1 cellular context compared by ENCODE assay signal in genomic region chr11:10808553-10809372, GRCh38.
TF ChIP-seq lines count a peak whose summit lies in the region.

Gene EIF4G2, minus strand, starts transcription at chr11:10808926.

TF ChIP-seq in HepG2, 621 proteins besides CTCF, POLR2A, EP300 and RAD21 (continued from another document and continues in another):
- TF ChIP-seq ZBTB39 (CRISPR knock-in tag; IDR thresholded peaks at IDR 0.05) (peak; percentile 39; the same call in 1 of the 2 replicates), PCBP2 (optimal IDR thresholded peaks at IDR 0.05; ENCODE audit: low read depth, low read length, poor library complexity, severe bottlenecking) (peak; percentile 81), ZNF296 (CRISPR knock-in tag; conservative IDR thresholded peaks at IDR 0.05) (no peak), CENPT (CRISPR knock-in tag; IDR thresholded peaks at IDR 0.05; ENCODE audit: low read depth) (no peak), RXRB (CRISPR knock-in tag; IDR thresholded peaks at IDR 0.05; ENCODE audit: borderline replicate concordance) (peak; percentile 66), ZSCAN21 (CRISPR knock-in tag; IDR thresholded peaks at IDR 0.05; ENCODE audit: borderline replicate concordance) (peak; percentile 68; the same call in 1 of the 2 replicates), ZNF224 (CRISPR knock-in tag; IDR thresholded peaks at IDR 0.05) (no peak), ATF2 (CRISPR knock-in tag; IDR thresholded peaks at IDR 0.05) (peak; percentile 66), NFYC (CRISPR knock-in tag; IDR thresholded peaks at IDR 0.05) (peak; percentile 88), ZNF709 (CRISPR knock-in tag; IDR thresholded peaks at IDR 0.05) (peak; percentile 82; the same call in 1 of the 2 replicates), SPEN (CRISPR knock-in tag; IDR thresholded peaks at IDR 0.05; ENCODE audit: low read depth) (peak; percentile 82), ZNF619 (CRISPR knock-in tag; IDR thresholded peaks at IDR 0.05) (no peak; the same call in 1 of the 2 replicates), ZC3H13 (CRISPR knock-in tag; IDR thresholded peaks at IDR 0.05) (peak; percentile 80; the same call in 1 of the 2 replicates), SIN3A (IDR thresholded peaks at IDR 0.05; ENCODE audit: borderline replicate concordance, low read depth, low read length) (peak; percentile 90; the same call in 1 of the 2 replicates), PHF20 (CRISPR knock-in tag; IDR thresholded peaks at IDR 0.05) (peak; percentile 66), KDM5A (IDR thresholded peaks at IDR 0.05; ENCODE audit: borderline replicate concordance, low read length) (peak; percentile 65; the same call in 1 of the 2 replicates), GTF3A (CRISPR knock-in tag; conservative IDR thresholded peaks at IDR 0.05) (peak; percentile 38; the same call in 1 of the 2 replicates), YEATS4 (CRISPR knock-in tag; IDR thresholded peaks at IDR 0.05; ENCODE audit: borderline replicate concordance) (peak; percentile 87), HNRNPLL (IDR thresholded peaks at IDR 0.05; ENCODE audit: low read depth, low read length, poor library complexity, severe bottlenecking) (peak; percentile 100), SMAD3 (CRISPR knock-in tag; IDR thresholded peaks at IDR 0.05) (peak; percentile 84; the same call in 1 of the 2 replicates), ATF5 (CRISPR knock-in tag; IDR thresholded peaks at IDR 0.05; ENCODE audit: low read depth) (no peak; the same call in 1 of the 2 replicates), MED13 (CRISPR knock-in tag; IDR thresholded peaks at IDR 0.05) (peak; percentile 32), ZNF274 (CRISPR knock-in tag; IDR thresholded peaks at IDR 0.05) (0 out of 2 replicates have a peak, but pooled peaks have one; percentile 46), TBX2 (CRISPR knock-in tag; IDR thresholded peaks at IDR 0.05; ENCODE audit: borderline replicate concordance) (peak; percentile 30), REST (IDR thresholded peaks at IDR 0.05; ENCODE audit: borderline replicate concordance in 1 of 2, low read depth in 1 of 2, low read length in 2 of 2) (peak in 1 of 2 experiments; percentile 59; a peak in 1 of 4 replicates), JUNB (CRISPR knock-in tag; IDR thresholded peaks at IDR 0.05; ENCODE audit: borderline replicate concordance) (peak; percentile 53; the same call in 1 of the 2 replicates), PRMT3 (CRISPR knock-in tag; IDR thresholded peaks at IDR 0.05; ENCODE audit: borderline replicate concordance, low read depth) (0 out of 2 replicates have a peak, but pooled peaks have one; percentile 53), HNF1B (CRISPR knock-in tag; IDR thresholded peaks at IDR 0.05) (peak; percentile 69; the same call in 1 of the 2 replicates), PHF8 (CRISPR knock-in tag; IDR thresholded peaks at IDR 0.05) (peak; percentile 83), RFXAP (CRISPR knock-in tag; IDR thresholded peaks at IDR 0.05; ENCODE audit: borderline replicate concordance) (peak; percentile 89), NPAS2 (CRISPR knock-in tag; IDR thresholded peaks at IDR 0.05; ENCODE audit: borderline replicate concordance) (no peak), PCBP1 (IDR thresholded peaks at IDR 0.05; ENCODE audit: borderline replicate concordance, low read depth, low read length) (peak; percentile 90; the same call in 1 of the 2 replicates), CEBPG (CRISPR knock-in tag; IDR thresholded peaks at IDR 0.05) (peak; percentile 24; the same call in 1 of the 2 replicates), KAT8 (CRISPR knock-in tag; IDR thresholded peaks at IDR 0.05) (peak; percentile 97), ZSCAN30 (CRISPR knock-in tag; IDR thresholded peaks at IDR 0.05) (peak; percentile 71; the same call in 1 of the 2 replicates), FOXK1 (CRISPR knock-in tag; IDR thresholded peaks at IDR 0.05; ENCODE audit: borderline replicate concordance, low read depth) (peak; percentile 24; the same call in 1 of the 2 replicates), MTA1 (CRISPR knock-in tag; IDR thresholded peaks at IDR 0.05; ENCODE audit: borderline replicate concordance) (0 out of 2 replicates have a peak, but pooled peaks have one; percentile 18), GLI4 (CRISPR knock-in tag; IDR thresholded peaks at IDR 0.05; ENCODE audit: borderline replicate concordance) (no peak), ZNF205 (CRISPR knock-in tag; IDR thresholded peaks at IDR 0.05) (peak; percentile 76; the same call in 1 of the 2 replicates), HDAC2 (CRISPR knock-in tag; IDR thresholded peaks at IDR 0.05) (peak; percentile 30; the same call in 1 of the 2 replicates), ZNF317 (CRISPR knock-in tag; IDR thresholded peaks at IDR 0.05) (0 out of 2 replicates have a peak, but pooled peaks have one; percentile 55), ZNF747 (CRISPR knock-in tag; IDR thresholded peaks at IDR 0.05; ENCODE audit: borderline replicate concordance) (no peak; the same call in 1 of the 2 replicates), ZNF777 (CRISPR knock-in tag; IDR thresholded peaks at IDR 0.05) (peak; percentile 2; the same call in 1 of the 2 replicates), SP1 (IDR thresholded peaks at IDR 0.05) (no peak), SP1 (CRISPR knock-in tag; IDR thresholded peaks at IDR 0.05) (peak; percentile 70), ZNF883 (CRISPR knock-in tag; IDR thresholded peaks at IDR 0.05; ENCODE audit: not compliant biosample characterization) (no peak)
- TF ChIP-seq, protein P1, sequence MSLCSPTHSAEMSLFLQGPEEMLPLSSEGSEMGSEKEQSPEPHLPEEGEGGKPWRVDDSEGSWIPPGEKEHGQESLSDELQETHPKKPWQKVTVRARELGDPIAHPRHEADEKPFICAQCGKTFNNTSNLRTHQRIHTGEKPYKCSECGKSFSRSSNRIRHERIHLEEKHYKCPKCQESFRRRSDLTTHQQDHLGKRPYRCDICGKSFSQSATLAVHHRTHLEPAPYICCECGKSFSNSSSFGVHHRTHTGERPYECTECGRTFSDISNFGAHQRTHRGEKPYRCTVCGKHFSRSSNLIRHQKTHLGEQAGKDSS (CRISPR knock-in tag; IDR thresholded peaks at IDR 0.05; ENCODE audit: borderline replicate concordance, low read depth) = peak; percentile 91
- TF ChIP-seq, protein P2, sequence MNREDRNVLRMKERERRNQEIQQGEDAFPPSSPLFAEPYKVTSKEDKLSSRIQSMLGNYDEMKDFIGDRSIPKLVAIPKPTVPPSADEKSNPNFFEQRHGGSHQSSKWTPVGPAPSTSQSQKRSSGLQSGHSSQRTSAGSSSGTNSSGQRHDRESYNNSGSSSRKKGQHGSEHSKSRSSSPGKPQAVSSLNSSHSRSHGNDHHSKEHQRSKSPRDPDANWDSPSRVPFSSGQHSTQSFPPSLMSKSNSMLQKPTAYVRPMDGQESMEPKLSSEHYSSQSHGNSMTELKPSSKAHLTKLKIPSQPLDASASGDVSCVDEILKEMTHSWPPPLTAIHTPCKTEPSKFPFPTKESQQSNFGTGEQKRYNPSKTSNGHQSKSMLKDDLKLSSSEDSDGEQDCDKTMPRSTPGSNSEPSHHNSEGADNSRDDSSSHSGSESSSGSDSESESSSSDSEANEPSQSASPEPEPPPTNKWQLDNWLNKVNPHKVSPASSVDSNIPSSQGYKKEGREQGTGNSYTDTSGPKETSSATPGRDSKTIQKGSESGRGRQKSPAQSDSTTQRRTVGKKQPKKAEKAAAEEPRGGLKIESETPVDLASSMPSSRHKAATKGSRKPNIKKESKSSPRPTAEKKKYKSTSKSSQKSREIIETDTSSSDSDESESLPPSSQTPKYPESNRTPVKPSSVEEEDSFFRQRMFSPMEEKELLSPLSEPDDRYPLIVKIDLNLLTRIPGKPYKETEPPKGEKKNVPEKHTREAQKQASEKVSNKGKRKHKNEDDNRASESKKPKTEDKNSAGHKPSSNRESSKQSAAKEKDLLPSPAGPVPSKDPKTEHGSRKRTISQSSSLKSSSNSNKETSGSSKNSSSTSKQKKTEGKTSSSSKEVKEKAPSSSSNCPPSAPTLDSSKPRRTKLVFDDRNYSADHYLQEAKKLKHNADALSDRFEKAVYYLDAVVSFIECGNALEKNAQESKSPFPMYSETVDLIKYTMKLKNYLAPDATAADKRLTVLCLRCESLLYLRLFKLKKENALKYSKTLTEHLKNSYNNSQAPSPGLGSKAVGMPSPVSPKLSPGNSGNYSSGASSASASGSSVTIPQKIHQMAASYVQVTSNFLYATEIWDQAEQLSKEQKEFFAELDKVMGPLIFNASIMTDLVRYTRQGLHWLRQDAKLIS (CRISPR knock-in tag; IDR thresholded peaks at IDR 0.05) = no peak; the same call in 1 of the 2 replicates
- TF ChIP-seq, protein P3, sequence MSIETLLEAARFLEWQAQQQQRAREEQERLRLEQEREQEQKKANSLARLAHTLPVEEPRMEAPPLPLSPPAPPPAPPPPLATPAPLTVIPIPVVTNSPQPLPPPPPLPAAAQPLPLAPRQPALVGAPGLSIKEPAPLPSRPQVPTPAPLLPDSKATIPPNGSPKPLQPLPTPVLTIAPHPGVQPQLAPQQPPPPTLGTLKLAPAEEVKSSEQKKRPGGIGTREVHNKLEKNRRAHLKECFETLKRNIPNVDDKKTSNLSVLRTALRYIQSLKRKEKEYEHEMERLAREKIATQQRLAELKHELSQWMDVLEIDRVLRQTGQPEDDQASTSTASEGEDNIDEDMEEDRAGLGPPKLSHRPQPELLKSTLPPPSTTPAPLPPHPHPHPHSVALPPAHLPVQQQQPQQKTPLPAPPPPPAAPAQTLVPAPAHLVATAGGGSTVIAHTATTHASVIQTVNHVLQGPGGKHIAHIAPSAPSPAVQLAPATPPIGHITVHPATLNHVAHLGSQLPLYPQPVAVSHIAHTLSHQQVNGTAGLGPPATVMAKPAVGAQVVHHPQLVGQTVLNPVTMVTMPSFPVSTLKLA (IDR thresholded peaks at IDR 0.05) = no peak
- TF ChIP-seq, protein P4, sequence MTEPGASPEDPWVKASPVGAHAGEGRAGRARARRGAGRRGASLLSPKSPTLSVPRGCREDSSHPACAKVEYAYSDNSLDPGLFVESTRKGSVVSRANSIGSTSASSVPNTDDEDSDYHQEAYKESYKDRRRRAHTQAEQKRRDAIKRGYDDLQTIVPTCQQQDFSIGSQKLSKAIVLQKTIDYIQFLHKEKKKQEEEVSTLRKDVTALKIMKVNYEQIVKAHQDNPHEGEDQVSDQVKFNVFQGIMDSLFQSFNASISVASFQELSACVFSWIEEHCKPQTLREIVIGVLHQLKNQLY (CRISPR knock-in tag; IDR thresholded peaks at IDR 0.05) = no peak; the same call in 1 of the 2 replicates
